Comparison of ENCODE assay signal across 10 cellular contexts in genomic region chr13:33537691-33538090, GRCh38.
A peak's percentile ranks its signal among the peaks of the same experiment; 100 is the strongest.
DNase-seq lines count a peak whose midpoint lies in the region; ATAC-seq and TF ChIP-seq lines count a peak whose summit lies in the region.
"Had no signal": no experiment of that assay in that cellular context is flagged by ENCODE, and none has a peak within 500 bp of the region (broad histone marks: within the 10 kb centered on the region; RNA-seq: fewer than 3 reads in every experiment).

No MANE protein-coding gene starts in this region.

- H3K27ac Mint-ChIP-seq in activated CD8-positive, alpha-beta T cell treated with anti-CD3 and anti-CD28 coated beads for 36 hours: peak overlapping the region; percentile 68
- H3K27ac Mint-ChIP-seq in activated CD8-positive, alpha-beta T cell treated with anti-CD3 and anti-CD28 coated beads, Interleukin-2, amount 10 ng/mL, durations not matched to agents 7 days and 5 days: no peak overlapping the region
- H3K27ac Mint-ChIP-seq in activated naive CD8-positive, alpha-beta T cell treated with anti-CD3 and anti-CD28 coated beads for 36 hours: peak overlapping the region; percentile 29

- ATAC-seq in activated CD8-positive, alpha-beta T cell treated with anti-CD3 and anti-CD28 coated beads for 36 hours: no peak
- ATAC-seq in activated CD8-positive, alpha-beta T cell treated with anti-CD3 and anti-CD28 coated beads, Interleukin-2, amount 10 ng/mL, durations not matched to agents 7 days and 5 days: no peak
- no peak for ATAC-seq in left lobe of liver

- intact Hi-C loops in activated CD8-positive, alpha-beta T cell treated with anti-CD3 and anti-CD28 coated beads for 36 hours (cut with micrococcal nuclease): no loop called here
- intact Hi-C loops in thyroid gland (cut with DNase I): no loop called here

- peaks cover 10 to 11% of the 10 kb centered on the region in 2 donors for H3K4me1 ChIP-seq in thyroid gland

- DNase-seq in activated CD8-positive, alpha-beta T cell treated with anti-CD3 and anti-CD28 coated beads for 36 hours: no peak
- no peak for DNase-seq in activated CD8-positive, alpha-beta T cell treated with anti-CD3 and anti-CD28 coated beads, Interleukin-2, amount 10 ng/mL, durations not matched to agents 7 days and 5 days
- no peak for DNase-seq in activated naive CD8-positive, alpha-beta T cell treated with anti-CD3 and anti-CD28 coated beads for 36 hours
- peak; percentile 49 for DNase-seq in left kidney (ENCODE audit: low read depth, low spot score)
- peak; percentile 74 for DNase-seq in superior temporal gyrus (ENCODE audit: extremely low spot score)
- no peak for DNase-seq in left lobe of liver (ENCODE audit: low spot score)
- no peak for DNase-seq in thyroid gland
- DNase-seq in HCEC 1CT: no peak
- DNase-seq: activated T-cell treated with anti-CD3 and anti-CD28 coated beads, Interleukin-2, amount 50 U/mL, for 48 hours; effector memory CD4-positive, alpha-beta T cell had no signal

- peaks cover 3% of the 10 kb centered on the region for H3K9me3 Mint-ChIP-seq in activated CD8-positive, alpha-beta T cell treated with anti-CD3 and anti-CD28 coated beads for 36 hours
- peaks cover 8% of the 10 kb centered on the region for H3K9me3 Mint-ChIP-seq in activated CD8-positive, alpha-beta T cell treated with anti-CD3 and anti-CD28 coated beads, Interleukin-2, amount 10 ng/mL, durations not matched to agents 7 days and 5 days (ENCODE audit: insufficient read depth)
- peaks cover 6% of the 10 kb centered on the region for H3K9me3 Mint-ChIP-seq in activated naive CD8-positive, alpha-beta T cell treated with anti-CD3 and anti-CD28 coated beads for 36 hours

- TF ChIP-seq CTCF in activated CD8-positive, alpha-beta T cell treated with anti-CD3 and anti-CD28 coated beads for 36 hours (IDR thresholded peaks at IDR 0.05): no peak
- TF ChIP-seq CTCF in thyroid gland (IDR thresholded peaks at IDR 0.05): no peak

- peaks cover 41% of the 10 kb centered on the region for H3K4me1 Mint-ChIP-seq in activated CD8-positive, alpha-beta T cell treated with anti-CD3 and anti-CD28 coated beads for 36 hours (ENCODE audit: low read depth)
- peaks cover 13% of the 10 kb centered on the region for H3K4me1 Mint-ChIP-seq in activated CD8-positive, alpha-beta T cell treated with anti-CD3 and anti-CD28 coated beads, Interleukin-2, amount 10 ng/mL, durations not matched to agents 7 days and 5 days (ENCODE audit: low read depth)
- peaks cover 51% of the 10 kb centered on the region for H3K4me1 Mint-ChIP-seq in activated naive CD8-positive, alpha-beta T cell treated with anti-CD3 and anti-CD28 coated beads for 36 hours

- no peaks in the 10 kb centered on the region for H3K9me3 ChIP-seq in thyroid gland

- no peaks in the 10 kb centered on the region for H3K27me3 Mint-ChIP-seq in activated CD8-positive, alpha-beta T cell treated with anti-CD3 and anti-CD28 coated beads for 36 hours
- H3K27me3 Mint-ChIP-seq in activated CD8-positive, alpha-beta T cell treated with anti-CD3 and anti-CD28 coated beads, Interleukin-2, amount 10 ng/mL, durations not matched to agents 7 days and 5 days (ENCODE audit: low read depth): no peaks in the 10 kb centered on the region
- H3K27me3 Mint-ChIP-seq in activated naive CD8-positive, alpha-beta T cell treated with anti-CD3 and anti-CD28 coated beads for 36 hours: no peaks in the 10 kb centered on the region

- TF ChIP-seq POLR2A in thyroid gland (IDR thresholded peaks at IDR 0.05): no peak

- H3K36me3 ChIP-seq in thyroid gland: no peaks in the 10 kb centered on the region

- CTCF ChIA-PET in activated CD8-positive, alpha-beta T cell treated with anti-CD3 and anti-CD28 coated beads for 36 hours (lab: Charles Lee): no interaction called here
- CTCF ChIA-PET in activated CD8-positive, alpha-beta T cell treated with anti-CD3 and anti-CD28 coated beads, Interleukin-2, amount 10 ng/mL, durations not matched to agents 7 days and 5 days (lab: Charles Lee): no interaction called here

- H3K4me3 Mint-ChIP-seq in activated CD8-positive, alpha-beta T cell treated with anti-CD3 and anti-CD28 coated beads for 36 hours: no peak overlapping the region
- no peak overlapping the region for H3K4me3 Mint-ChIP-seq in activated CD8-positive, alpha-beta T cell treated with anti-CD3 and anti-CD28 coated beads, Interleukin-2, amount 10 ng/mL, durations not matched to agents 7 days and 5 days
- no peak overlapping the region for H3K4me3 Mint-ChIP-seq in activated naive CD8-positive, alpha-beta T cell treated with anti-CD3 and anti-CD28 coated beads for 36 hours

- POLR2A ChIA-PET in activated CD8-positive, alpha-beta T cell treated with anti-CD3 and anti-CD28 coated beads for 36 hours (lab: Charles Lee): no interaction called here
- POLR2A ChIA-PET in activated CD8-positive, alpha-beta T cell treated with anti-CD3 and anti-CD28 coated beads, Interleukin-2, amount 10 ng/mL, durations not matched to agents 7 days and 5 days (lab: Charles Lee): no interaction called here

- WGBS in thyroid gland, 2 donors: 88 to 92% methylated on average over 2 of the region's 2 CpGs

- peak overlapping the region in 1 of 3 donors; percentile 58 for H3K27ac ChIP-seq in thyroid gland

- H3K27me3 ChIP-seq in thyroid gland: no peaks in the 10 kb centered on the region

- no peak overlapping the region for H3K4me3 ChIP-seq in thyroid gland (replicated peaks in 1 of 3)

- H3K36me3 Mint-ChIP-seq in activated CD8-positive, alpha-beta T cell treated with anti-CD3 and anti-CD28 coated beads for 36 hours (ENCODE audit: low read depth): peaks cover 8% of the 10 kb centered on the region
- peaks cover 10% of the 10 kb centered on the region for H3K36me3 Mint-ChIP-seq in activated CD8-positive, alpha-beta T cell treated with anti-CD3 and anti-CD28 coated beads, Interleukin-2, amount 10 ng/mL, durations not matched to agents 7 days and 5 days (ENCODE audit: low read depth)
- H3K36me3 Mint-ChIP-seq in activated naive CD8-positive, alpha-beta T cell treated with anti-CD3 and anti-CD28 coated beads for 36 hours: peaks cover 24% of the 10 kb centered on the region

Comparison
In these comparisons a context has a peak if more than half of its experiments do, and no peak if none do; other contexts are left out.
1. DNase-seq: peak in left kidney (single experiment) and superior temporal gyrus (single experiment); none in activated CD8-positive, alpha-beta T cell treated with anti-CD3 and anti-CD28 coated beads for 36 hours (single experiment), activated CD8-positive, alpha-beta T cell treated with anti-CD3 and anti-CD28 coated beads, Interleukin-2, amount 10 ng/mL, durations not matched to agents 7 days and 5 days (single experiment), activated naive CD8-positive, alpha-beta T cell treated with anti-CD3 and anti-CD28 coated beads for 36 hours (single experiment), left lobe of liver (single experiment), thyroid gland (0 of 2) and HCEC 1CT (single experiment).